ENCODE assay signal across 20 cellular contexts in genomic region chr2:71974846-71975245, GRCh38.
DNase-seq lines count a peak whose midpoint lies in the region; ATAC-seq and TF ChIP-seq lines count a peak whose summit lies in the region.
"Had no signal": no experiment of that assay in that cellular context is flagged by ENCODE, and none has a peak within 500 bp of the region (broad histone marks: within the 10 kb centered on the region; RNA-seq: fewer than 3 reads in every experiment).

No MANE protein-coding gene starts in this region.

- H3K27me3 ChIP-seq in adipocyte (replicated peaks; ENCODE audit: control insufficient read depth, insufficient read depth, low read length) (no peaks in the 10 kb centered on the region), heart right ventricle (peaks cover 0 to 38% (median 8%) of the 10 kb centered on the region in 7 donors)
- H3K27me3 ChIP-seq: BLaER1 had no signal

- no peaks in the 10 kb centered on the region for H3K36me3 ChIP-seq in adipocyte (ENCODE audit: control insufficient read depth, insufficient read depth, low read length, severe bottlenecking)
- no peaks in the 10 kb centered on the region for H3K36me3 ChIP-seq in heart right ventricle
- H3K36me3 ChIP-seq: BLaER1 had no signal

- H3K9me3 ChIP-seq in adipocyte (ENCODE audit: control insufficient read depth, low read length) (peaks cover 4% of the 10 kb centered on the region), heart right ventricle (peaks cover 0 to 26% (median 0%) of the 10 kb centered on the region in 11 donors)

- H3K4me1 ChIP-seq in adipocyte (ENCODE audit: control insufficient read depth, insufficient read depth, low read length) (peaks cover 8% of the 10 kb centered on the region), heart right ventricle (no peaks in the 10 kb centered on the region)
- H3K4me1 ChIP-seq: BLaER1 had no signal

- ATAC-seq in heart right ventricle: no peak
- ATAC-seq: CD8-positive, alpha-beta T cell; Right ventricle myocardium inferior had no signal

- H3K4me3 ChIP-seq in adipocyte (ENCODE audit: low read length) (no peak overlapping the region), fibroblast of mammary gland (ENCODE audit: control insufficient read depth, low read depth, low read length) (no peak overlapping the region), heart right ventricle (no peak overlapping the region)
- H3K4me3 ChIP-seq: BLaER1, PC-9, SK-N-MC had no signal

- H3K9ac ChIP-seq in adipocyte (ENCODE audit: low read length): no peak overlapping the region
- H3K9ac ChIP-seq: BLaER1 had no signal

- H3K27ac ChIP-seq in heart right ventricle: no peak overlapping the region
- H3K27ac ChIP-seq: BLaER1, PC-9, SK-N-MC had no signal

- DNase-seq in LHCN-M2 (ENCODE audit: low read depth) (peak; percentile 56), adipocyte (ENCODE audit: low read depth) (peak; percentile 9), fibroblast of mammary gland (ENCODE audit: low read depth) (peak; percentile 50), stromal cell of bone marrow (ENCODE audit: low read depth) (peak; percentile 46), Ammon's horn (ENCODE audit: low spot score) (no peak), heart right ventricle (no peak), DMS153 (lab: John Stamatoyannopoulos, UW) (no peak)
- DNase-seq: CD8-positive, alpha-beta T cell; DND-41; GDM1; KBM-7; NCI-H1092; NCI-H146; NCI-H2081; NCI-H510A; NCI-H82; PC-9 had no signal

- TF ChIP-seq CTCF in fibroblast of mammary gland (conservative IDR thresholded peaks at IDR 0.05; ENCODE audit: control insufficient read depth, insufficient read depth, low read depth, low read length) (no peak), heart right ventricle (IDR thresholded peaks at IDR 0.05) (no peak)

- intact Hi-C loops in heart right ventricle (cut with DNase I): no loop called here

Comparison
In these comparisons a context has a peak if more than half of its experiments do, and no peak if none do; other contexts are left out.
1. DNase-seq: peak in LHCN-M2 (single experiment), adipocyte (single experiment), fibroblast of mammary gland (single experiment) and stromal cell of bone marrow (single experiment); none in Ammon's horn (single experiment), heart right ventricle (0 of 2) and DMS153 (single experiment).